ENCODE assay signal across 1 cellular context in genomic region chr1:229625893-229626831, GRCh38.
TF ChIP-seq lines count a peak whose summit lies in the region.

Gene TAF5L, minus strand, starts transcription at chr1:229626122. Its CDS starts 11,640 bp downstream, at chr1:229614482.
Gene URB2, plus strand, starts transcription at chr1:229626247. Its CDS starts 1,387 bp downstream, at chr1:229627634.

TF ChIP-seq in H1, 55 proteins besides CTCF, POLR2A, EP300 and RAD21:
- TF ChIP-seq GTF2F1 (IDR thresholded peaks at IDR 0.05; ENCODE audit: borderline replicate concordance, low read depth, low read length), result no peak
- TF ChIP-seq, protein P1, sequence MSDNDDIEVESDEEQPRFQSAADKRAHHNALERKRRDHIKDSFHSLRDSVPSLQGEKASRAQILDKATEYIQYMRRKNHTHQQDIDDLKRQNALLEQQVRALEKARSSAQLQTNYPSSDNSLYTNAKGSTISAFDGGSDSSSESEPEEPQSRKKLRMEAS (IDR thresholded peaks at IDR 0.05), result peak; percentile 95
- TF ChIP-seq HDAC2 (IDR thresholded peaks at IDR 0.05; ENCODE audit: borderline replicate concordance in 1 of 2, low read depth in 2 of 2, low read length in 2 of 2), result peak; percentile 45 to 94; a peak in 2 of 4 replicates
- TF ChIP-seq NRF1 (IDR thresholded peaks at IDR 0.05; ENCODE audit: low read depth, low read length), result no peak
- peak; percentile 47 for TF ChIP-seq TAF7 (optimal IDR thresholded peaks at IDR 0.05; ENCODE audit: borderline replicate concordance, low read depth, low read length)
- peak; percentile 74 for TF ChIP-seq E2F6 (IDR thresholded peaks at IDR 0.05)
- TF ChIP-seq SP4 (IDR thresholded peaks at IDR 0.05; ENCODE audit: low read length), result peak; percentile 78; the same call in 1 of the 2 replicates
- TF ChIP-seq ASH2L (IDR thresholded peaks at IDR 0.05; ENCODE audit: low read length), result peak; percentile 84
- no peak for TF ChIP-seq BACH1 (IDR thresholded peaks at IDR 0.05; ENCODE audit: low read length)
- TF ChIP-seq CTBP2 (IDR thresholded peaks at IDR 0.05; ENCODE audit: borderline replicate concordance, insufficient read depth, insufficient read length, low read length), result no peak
- TF ChIP-seq YY1 (IDR thresholded peaks at IDR 0.05; ENCODE audit: low read depth, low read length), result peak; percentile 44; the same call in 1 of the 2 replicates
- TF ChIP-seq, protein P2, sequence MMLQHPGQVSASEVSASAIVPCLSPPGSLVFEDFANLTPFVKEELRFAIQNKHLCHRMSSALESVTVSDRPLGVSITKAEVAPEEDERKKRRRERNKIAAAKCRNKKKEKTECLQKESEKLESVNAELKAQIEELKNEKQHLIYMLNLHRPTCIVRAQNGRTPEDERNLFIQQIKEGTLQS (IDR thresholded peaks at IDR 0.05; ENCODE audit: insufficient read depth, low read depth, low read length), result no peak
- peak; percentile 97 for TF ChIP-seq KDM4A (IDR thresholded peaks at IDR 0.05; ENCODE audit: low read depth, low read length, severe bottlenecking)
- TF ChIP-seq SP1 (IDR thresholded peaks at IDR 0.05; ENCODE audit: low read depth, low read length), result no peak
- TF ChIP-seq RFX5 (IDR thresholded peaks at IDR 0.05; ENCODE audit: borderline replicate concordance, low read depth, low read length), result no peak
- 0 out of 2 replicates have a peak, but pooled peaks have one; percentile 43 for TF ChIP-seq KDM5A (IDR thresholded peaks at IDR 0.05; ENCODE audit: low read length)
- no peak for TF ChIP-seq JUN (IDR thresholded peaks at IDR 0.05; ENCODE audit: low read depth, low read length)
- TF ChIP-seq FOSL1 (IDR thresholded peaks at IDR 0.05; ENCODE audit: insufficient read depth, low read depth, low read length), result no peak
- TF ChIP-seq CBX5 (IDR thresholded peaks at IDR 0.05; ENCODE audit: low read depth, low read length), result no peak
- peak; percentile 90; the same call in 1 of the 2 replicates for TF ChIP-seq RBBP5 (IDR thresholded peaks at IDR 0.05; ENCODE audit: borderline replicate concordance, low read depth, low read length)
- no peak for TF ChIP-seq SIX5 (IDR thresholded peaks at IDR 0.05; ENCODE audit: low read depth, low read length)
- no peak for TF ChIP-seq NANOG (IDR thresholded peaks at IDR 0.05; ENCODE audit: insufficient read depth, low read depth, low read length, poor library complexity, severe bottlenecking)
- no peak for TF ChIP-seq CEBPB (IDR thresholded peaks at IDR 0.05; ENCODE audit: low read depth, low read length)
- TF ChIP-seq CBX8 (IDR thresholded peaks at IDR 0.05; ENCODE audit: borderline replicate concordance, low read depth, low read length), result no peak
- no peak for TF ChIP-seq SUZ12 (IDR thresholded peaks at IDR 0.05; ENCODE audit: low read length)
- 0 out of 2 replicates have a peak, but pooled peaks have one; percentile 39 for TF ChIP-seq EGR1 (IDR thresholded peaks at IDR 0.05; ENCODE audit: borderline replicate concordance, low read depth, low read length)
- TF ChIP-seq PHF8 (conservative IDR thresholded peaks at IDR 0.05; ENCODE audit: low read depth, low read length), result peak; percentile 84
- peak; percentile 75 for TF ChIP-seq TAF1 (IDR thresholded peaks at IDR 0.05; ENCODE audit: low read depth, low read length)
- no peak for TF ChIP-seq JUND (IDR thresholded peaks at IDR 0.05; ENCODE audit: low read length)
- peak; percentile 19; the same call in 1 of the 2 replicates for TF ChIP-seq TBP (IDR thresholded peaks at IDR 0.05; ENCODE audit: low read depth, low read length)
- no peak for TF ChIP-seq MAFK (IDR thresholded peaks at IDR 0.05; ENCODE audit: low read depth, low read length)
- TF ChIP-seq CHD1 (IDR thresholded peaks at IDR 0.05; ENCODE audit: low read depth, low read length), result no peak
- TF ChIP-seq, protein P3, sequence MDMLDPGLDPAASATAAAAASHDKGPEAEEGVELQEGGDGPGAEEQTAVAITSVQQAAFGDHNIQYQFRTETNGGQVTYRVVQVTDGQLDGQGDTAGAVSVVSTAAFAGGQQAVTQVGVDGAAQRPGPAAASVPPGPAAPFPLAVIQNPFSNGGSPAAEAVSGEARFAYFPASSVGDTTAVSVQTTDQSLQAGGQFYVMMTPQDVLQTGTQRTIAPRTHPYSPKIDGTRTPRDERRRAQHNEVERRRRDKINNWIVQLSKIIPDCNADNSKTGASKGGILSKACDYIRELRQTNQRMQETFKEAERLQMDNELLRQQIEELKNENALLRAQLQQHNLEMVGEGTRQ (IDR thresholded peaks at IDR 0.05; ENCODE audit: low read length), result 0 out of 2 replicates have a peak, but pooled peaks have one; percentile 50
- TF ChIP-seq HDAC6 (IDR thresholded peaks at IDR 0.05; ENCODE audit: low read depth, low read length), result no peak
- TF ChIP-seq RNF2 (IDR thresholded peaks at IDR 0.05; ENCODE audit: borderline replicate concordance, low read depth, low read length, missing control alignments, poor library complexity, severe bottlenecking), result no peak
- peak; percentile 78 for TF ChIP-seq POLR2AphosphoS5 (IDR thresholded peaks at IDR 0.05; ENCODE audit: low read depth, low read length)
- TF ChIP-seq KDM1A (IDR thresholded peaks at IDR 0.05; ENCODE audit: borderline replicate concordance, low read length), result no peak
- no peak for TF ChIP-seq TEAD4 (IDR thresholded peaks at IDR 0.05; ENCODE audit: low read depth, low read length)
- TF ChIP-seq SAP30 (IDR thresholded peaks at IDR 0.05; ENCODE audit: insufficient read depth, insufficient replicate concordance, low read length), result peak; percentile 83
- no peak for TF ChIP-seq BRCA1 (IDR thresholded peaks at IDR 0.05; ENCODE audit: low read depth, low read length)
- no peak for TF ChIP-seq POU5F1 (IDR thresholded peaks at IDR 0.05; ENCODE audit: low read depth, low read length)
- no peak for TF ChIP-seq BCL11A (IDR thresholded peaks at IDR 0.05; ENCODE audit: low read depth in 2 of 2, low read length in 2 of 2)
- TF ChIP-seq RXRA (IDR thresholded peaks at IDR 0.05; ENCODE audit: insufficient read depth, low read depth, low read length), result no peak
- TF ChIP-seq EZH2 (IDR thresholded peaks at IDR 0.05; ENCODE audit: low read depth, low read length, severe bottlenecking), result no peak
- TF ChIP-seq SIN3A (conservative IDR thresholded peaks at IDR 0.05 in 1 of 2, IDR thresholded peaks at IDR 0.05 in 1 of 2; ENCODE audit: low read depth in 1 of 2, low read length in 2 of 2), result peak; percentile 87 to 92; a peak in 2 of 4 replicates
- TF ChIP-seq SP2 (IDR thresholded peaks at IDR 0.05; ENCODE audit: low read length), result no peak
- TF ChIP-seq CREB1 (IDR thresholded peaks at IDR 0.05), result peak; percentile 67
- peak; percentile 85 for TF ChIP-seq SRF (IDR thresholded peaks at IDR 0.05; ENCODE audit: low read depth, low read length)
- TF ChIP-seq, protein P4, sequence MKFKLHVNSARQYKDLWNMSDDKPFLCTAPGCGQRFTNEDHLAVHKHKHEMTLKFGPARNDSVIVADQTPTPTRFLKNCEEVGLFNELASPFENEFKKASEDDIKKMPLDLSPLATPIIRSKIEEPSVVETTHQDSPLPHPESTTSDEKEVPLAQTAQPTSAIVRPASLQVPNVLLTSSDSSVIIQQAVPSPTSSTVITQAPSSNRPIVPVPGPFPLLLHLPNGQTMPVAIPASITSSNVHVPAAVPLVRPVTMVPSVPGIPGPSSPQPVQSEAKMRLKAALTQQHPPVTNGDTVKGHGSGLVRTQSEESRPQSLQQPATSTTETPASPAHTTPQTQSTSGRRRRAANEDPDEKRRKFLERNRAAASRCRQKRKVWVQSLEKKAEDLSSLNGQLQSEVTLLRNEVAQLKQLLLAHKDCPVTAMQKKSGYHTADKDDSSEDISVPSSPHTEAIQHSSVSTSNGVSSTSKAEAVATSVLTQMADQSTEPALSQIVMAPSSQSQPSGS (IDR thresholded peaks at IDR 0.05; ENCODE audit: low read length), result no peak
- no peak for TF ChIP-seq CHD7 (IDR thresholded peaks at IDR 0.05; ENCODE audit: insufficient replicate concordance, low read length)
- TF ChIP-seq CHD2 (IDR thresholded peaks at IDR 0.05; ENCODE audit: low read length), result no peak
- no peak for TF ChIP-seq ZNF274 (IDR thresholded peaks at IDR 0.05; ENCODE audit: borderline replicate concordance, extremely low read depth, low read length)
- TF ChIP-seq TCF12 (IDR thresholded peaks at IDR 0.05; ENCODE audit: low read depth, low read length), result no peak
- no peak for TF ChIP-seq SIRT6 (IDR thresholded peaks at IDR 0.05; ENCODE audit: low read length)
- no peak for TF ChIP-seq GABPA (IDR thresholded peaks at IDR 0.05; ENCODE audit: borderline replicate concordance, insufficient read depth, low read length)
TF ChIP-seq in H1: peak in this region for 20.
